Comparison of ENCODE assay signal across 18 cellular contexts in genomic region chr10:100784126-100784525, GRCh38. TPM values are rescaled to one million over a fixed set of nuclear protein-coding genes. Genes with fewer than 3 reads are reported as not detected.
A peak's percentile ranks its signal among the peaks of the same experiment; 100 is the strongest.
DNase-seq lines count a peak whose midpoint lies in the region; TF ChIP-seq lines count a peak whose summit lies in the region.
"Had no signal": no experiment of that assay in that cellular context is flagged by ENCODE, and none has a peak within 500 bp of the region (broad histone marks: within the 10 kb centered on the region; RNA-seq: fewer than 3 reads in every experiment).

No MANE protein-coding gene starts in this region.

- H3K4me3 ChIP-seq in sigmoid colon = no peak overlapping the region
- H3K4me3 ChIP-seq: A549; BLaER1 treated with 17β-estradiol and CSF1 and Interleukin-3, amounts not matched to agents 10 nM and 100 nM had no signal

- no peak for TF ChIP-seq EP300 in sigmoid colon (IDR thresholded peaks at IDR 0.05)

- H3K27ac ChIP-seq in sigmoid colon = no peak overlapping the region
- H3K27ac ChIP-seq: A549; BLaER1 treated with 17β-estradiol and CSF1 and Interleukin-3, amounts not matched to agents 10 nM and 100 nM; C4-2B had no signal

- DNase-seq in islet precursor cell (peak; percentile 34), mesenteric fat pad (ENCODE audit: low spot score) (peak; percentile 83), sigmoid colon (peak; percentile 22), A172 (ENCODE audit: low spot score) (no peak)
- no peak for DNase-seq in stimulated activated CD4-positive, alpha-beta T cell treated with anti-CD3 and anti-CD28 coated beads, Interleukin-1b, Interleukin-23, amount 100 ng/mL, for 48 hours
- DNase-seq: 8988T; AML-193; Caco-2; Calu3; CD4-positive, alpha-beta T cell; CD8-positive, alpha-beta T cell; DMS79 treated with DMSO at 0.1 percent for 48 hours; GF-D8 had no signal

- WGBS in sigmoid colon, 2 donors = 80 to 84% methylated on average over 3 of the region's 3 CpGs

- no peak for TF ChIP-seq POLR2A in sigmoid colon (IDR thresholded peaks at IDR 0.05)

- H3K27me3 ChIP-seq in sigmoid colon = peaks cover 0 to 17% (median 0%) of the 10 kb centered on the region in 3 donors

- H3K4me1 ChIP-seq in sigmoid colon = no peaks in the 10 kb centered on the region
- H3K4me1 ChIP-seq: A549; BLaER1 treated with 17β-estradiol and CSF1 and Interleukin-3, amounts not matched to agents 10 nM and 100 nM; Caco-2 had no signal

- H3K36me3 ChIP-seq in sigmoid colon = no peaks in the 10 kb centered on the region
- H3K36me3 ChIP-seq: BLaER1 treated with 17β-estradiol and CSF1 and Interleukin-3, amounts not matched to agents 10 nM and 100 nM had no signal

- TF ChIP-seq CTCF in sigmoid colon (IDR thresholded peaks at IDR 0.05) = no peak

- no peaks in the 10 kb centered on the region for H3K9me3 ChIP-seq in sigmoid colon
- H3K9me3 ChIP-seq: BLaER1 treated with 17β-estradiol and CSF1 and Interleukin-3, amounts not matched to agents 10 nM and 100 nM; Caco-2 had no signal

- intact Hi-C loops in sigmoid colon (cut with DNase I) = no loop called here

RNA-seq across cellular contexts. Expression of gene PAX2, which starts 38.7 kb away (rescaled TPM):
- total RNA-seq in mesenteric fat pad (not detected), sigmoid colon (not detected)
- not detected for polyA plus RNA-seq in sigmoid colon
- 0.07 TPM in 1 of 2 replicates, not detected in the other for total RNA-seq in A172 (2014; rRNA removed; shearing (Covaris generic))
- total RNA-seq: B cell; Calu3; CD4-positive, alpha-beta T cell; CD8-positive, alpha-beta T cell had no signal
- polyA plus RNA-seq: BJ had no signal

Comparison
In these comparisons a context has a peak if more than half of its experiments do, and no peak if none do; other contexts are left out.
1. DNase-seq: peak in islet precursor cell (single experiment), mesenteric fat pad (single experiment) and sigmoid colon (single experiment); none in A172 (single experiment) and stimulated activated CD4-positive, alpha-beta T cell treated with anti-CD3 and anti-CD28 coated beads, Interleukin-1b, Interleukin-23, amount 100 ng/mL, for 48 hours (single experiment).